8 cellular contexts compared by ENCODE assay signal in genomic region chr16:53346-54236, GRCh38. TPM values are rescaled to one million over a fixed set of nuclear protein-coding genes. Genes with fewer than 3 reads are reported as not detected.
DNase-seq lines count a peak whose midpoint lies in the region; TF ChIP-seq lines count a peak whose summit lies in the region.

Gene POLR3K (minus strand): TSS chr16:53608. CDS start chr16:53586, 22 bp downstream.
Gene SNRNP25 (plus strand): TSS chr16:53828. CDS start chr16:54017, 189 bp downstream.

- peak within 1 kb of the TSS; percentile 74 for H3K27ac ChIP-seq in MM.1S (ENCODE audit: low read length)
- H3K27ac ChIP-seq in neural progenitor cell: peak within 1 kb of the TSS; percentile 59
- peak within 1 kb of the TSS; percentile 37 for H3K27ac ChIP-seq in stomach smooth muscle (ENCODE audit: low read length)

- H3K27me3 Mint-ChIP-seq in neural progenitor cell (ENCODE audit: insufficient read depth, low read depth): peaks cover 3% of the 10 kb centered on the region

- peaks cover 8% of the 10 kb centered on the region for H3F3A ChIP-seq in MM.1S (ENCODE audit: insufficient read depth, low read length)
- H3F3A ChIP-seq in neural progenitor cell (ENCODE audit: low read depth): peaks cover 15% of the 10 kb centered on the region

- no peaks in the 10 kb centered on the region for H3K9me3 Mint-ChIP-seq in neural progenitor cell

- H3K9ac ChIP-seq in MM.1S (ENCODE audit: low read length) (peak within 1 kb of the TSS; percentile 76), neural progenitor cell (peak within 1 kb of the TSS; percentile 56), stomach smooth muscle (ENCODE audit: low read length in 2 of 2) (peak within 1 kb of the TSS; percentile 76)

- in situ Hi-C loops in G401 (cut with HindIII; ENCODE audit: low sequenced_read_pairs) (no loop called here), HAP-1 (cut with MboI; ENCODE audit: low sequenced_read_pairs) (no loop called here)

- H3K79me2 ChIP-seq in MM.1S (ENCODE audit: low read length): peaks cover 59% of the 10 kb centered on the region
- H3K79me2 ChIP-seq in neural progenitor cell (ENCODE audit: low read depth): peaks cover 53% of the 10 kb centered on the region

- H3K27me3 ChIP-seq in HAP-1 (ENCODE audit: low read depth): no peaks in the 10 kb centered on the region
- H3K27me3 ChIP-seq in MM.1S (replicated peaks; ENCODE audit: insufficient read depth, low read length): no peaks in the 10 kb centered on the region
- no peaks in the 10 kb centered on the region for H3K27me3 ChIP-seq in neural progenitor cell
- no peaks in the 10 kb centered on the region for H3K27me3 ChIP-seq in stomach smooth muscle (ENCODE audit: control insufficient read depth in 1 of 2, insufficient read depth in 2 of 2, low read length in 2 of 2)

- peaks cover 12% of the 10 kb centered on the region for H3K4me1 ChIP-seq in HAP-1
- peaks cover 7% of the 10 kb centered on the region; the same call in 1 of the 2 replicates for H3K4me1 ChIP-seq in MM.1S (ENCODE audit: low read length)
- no peaks in the 10 kb centered on the region for H3K4me1 ChIP-seq in neural progenitor cell
- peaks cover 15% of the 10 kb centered on the region for H3K4me1 ChIP-seq in stomach smooth muscle (ENCODE audit: control insufficient read depth, insufficient read depth, low read length)

- DNase-seq in G401 (ENCODE audit: low spot score) (peak; percentile 97), HAP-1 (ENCODE audit: low spot score in 2 of 2) (peak; percentile 97 to 99), MM.1S (peak; percentile 98), SHP77 treated with DMSO at 0.1 percent for 48 hours (lab: John Stamatoyannopoulos, UW) (peak; percentile 93), foreskin fibroblast (peak; percentile 98 to 99), neural progenitor cell (ENCODE audit: low spot score) (peak; percentile 98)
- peak; percentile 99 for DNase-seq in activated effector memory CD4-positive, alpha-beta T cell treated with anti-CD3 and anti-CD28 coated beads, Interleukin-2, amount 50 U/mL, for 16 hours

- TF ChIP-seq CTCF in MM.1S (IDR thresholded peaks at IDR 0.05; ENCODE audit: low read length) (no peak), foreskin fibroblast (IDR thresholded peaks at IDR 0.05; ENCODE audit: low read depth, low read length) (no peak), neural progenitor cell (IDR thresholded peaks at IDR 0.05) (no peak)

- peak within 1 kb of the TSS; percentile 92 for H3K4me3 Mint-ChIP-seq in neural progenitor cell

- peaks cover 20% of the 10 kb centered on the region for H3K36me3 Mint-ChIP-seq in neural progenitor cell

- H3K27ac Mint-ChIP-seq in neural progenitor cell: peak within 1 kb of the TSS; percentile 38

- H2AFZ ChIP-seq in MM.1S (ENCODE audit: low read length) (peak within 1 kb of the TSS; percentile 73), neural progenitor cell (replicated peaks) (peak within 1 kb of the TSS; percentile 94)

- H3K9me3 ChIP-seq in HAP-1 (no peaks in the 10 kb centered on the region; the same call in 1 of the 2 replicates), MM.1S (replicated peaks; ENCODE audit: insufficient read depth, low read length) (no peaks in the 10 kb centered on the region), neural progenitor cell (ENCODE audit: low read depth) (no peaks in the 10 kb centered on the region), stomach smooth muscle (ENCODE audit: control insufficient read depth in 2 of 2, low read length in 2 of 2) (no peaks in the 10 kb centered on the region)

- peaks cover 16% of the 10 kb centered on the region for H3K4me1 Mint-ChIP-seq in neural progenitor cell

- H3K36me3 ChIP-seq in HAP-1 (replicated peaks): peaks cover 71% of the 10 kb centered on the region
- H3K36me3 ChIP-seq in MM.1S (replicated peaks; ENCODE audit: insufficient read depth, low read length): peaks cover 7% of the 10 kb centered on the region; the same call in 1 of the 2 replicates
- no peaks in the 10 kb centered on the region for H3K36me3 ChIP-seq in neural progenitor cell
- H3K36me3 ChIP-seq in stomach smooth muscle (ENCODE audit: control insufficient read depth in 2 of 2, insufficient read depth in 2 of 2, low read length in 2 of 2): peaks cover 15 to 28% of the 10 kb centered on the region in 2 donors

- H3K4me3 ChIP-seq in HAP-1 (peak within 1 kb of the TSS; percentile 73), MM.1S (ENCODE audit: low read length) (peak within 1 kb of the TSS; percentile 81), foreskin fibroblast (ENCODE audit: low read depth in 1 of 2, low read length in 2 of 2) (peak within 1 kb of the TSS; percentile 86), neural progenitor cell (peak within 1 kb of the TSS; percentile 68), stomach smooth muscle (ENCODE audit: low read length in 2 of 2) (peak within 1 kb of the TSS; percentile 62 to 91)

- no peaks in the 10 kb centered on the region for H4K20me1 ChIP-seq in MM.1S (ENCODE audit: insufficient read depth, low read length)
- peaks cover 14% of the 10 kb centered on the region for H4K20me1 ChIP-seq in neural progenitor cell (ENCODE audit: low read depth)

- H3K4me2 ChIP-seq in MM.1S (ENCODE audit: low read depth, low read length): peak within 1 kb of the TSS; percentile 71
- peak within 1 kb of the TSS; percentile 85 for H3K4me2 ChIP-seq in neural progenitor cell

- H3K9me2 ChIP-seq in MM.1S (replicated peaks; ENCODE audit: insufficient read depth, low read length): no peaks in the 10 kb centered on the region

RNA-seq across cellular contexts. Expression of gene POLR3K, which starts in this region (rescaled TPM):
- 19.2 and 36.9 TPM in 2 replicates for total RNA-seq in G401 (2014; rRNA removed; shearing (Covaris generic))
- total RNA-seq in neural progenitor cell (ENCODE audit: low replicate concordance): 9.2 and 11.0 TPM in 2 replicates

RNA-seq across cellular contexts. Expression of gene SNRNP25, which starts in this region (rescaled TPM):
- 53.9 and 57.0 TPM in 2 replicates for total RNA-seq in G401 (2014; rRNA removed; shearing (Covaris generic))
- total RNA-seq in neural progenitor cell (ENCODE audit: low replicate concordance): 43.6 and 49.8 TPM in 2 replicates

Comparison
In these comparisons a context has a peak if more than half of its experiments do, and no peak if none do; other contexts are left out.
1. Peak in every context shown above with its lines: DNase-seq, H3K4me3 ChIP-seq and H3K27ac ChIP-seq.